ENCODE assay signal across 1 cellular context in the genomic region with DNA sequence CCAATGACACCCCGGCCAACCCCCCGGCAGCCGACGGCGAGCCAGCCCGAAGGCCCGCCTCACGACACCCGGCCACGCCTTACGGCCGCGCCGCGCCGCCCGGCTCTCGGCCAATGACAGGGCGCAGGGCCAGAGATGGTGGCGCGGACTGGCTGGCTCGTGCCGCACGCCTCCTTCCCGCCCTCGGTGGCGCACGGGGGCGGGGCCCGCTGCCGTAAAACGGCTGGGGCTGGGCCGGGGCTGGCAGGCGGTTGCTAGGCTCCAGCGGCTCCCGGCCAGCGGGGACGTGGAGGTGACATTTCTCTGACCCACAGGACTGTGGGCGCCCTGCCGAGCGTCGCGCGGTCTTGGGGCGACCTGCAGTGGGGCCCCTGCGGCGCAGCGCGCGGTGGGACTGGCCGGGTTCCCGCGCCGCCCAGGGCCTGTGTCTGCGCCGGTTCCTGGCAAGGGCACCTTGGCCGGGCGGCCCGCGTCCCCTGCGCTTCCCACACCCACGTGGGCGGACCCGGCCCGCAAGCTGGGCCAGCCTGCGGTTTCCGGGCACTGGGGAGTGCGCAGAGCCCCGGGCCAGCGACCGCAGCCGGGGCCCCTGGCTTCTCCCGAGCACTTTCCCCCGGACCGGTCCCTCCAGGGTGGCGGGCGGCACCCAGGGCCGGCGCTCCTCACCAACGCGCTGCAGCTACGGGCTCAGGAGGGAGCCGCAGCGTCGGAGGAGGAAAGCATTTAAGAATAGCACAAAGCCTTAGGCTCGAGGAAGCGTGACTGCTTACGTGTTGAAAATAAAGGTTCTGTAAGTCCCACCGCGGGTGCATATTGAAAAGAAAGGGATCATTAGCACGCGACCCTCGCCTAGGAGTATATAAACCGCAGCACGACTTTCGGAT.
TF ChIP-seq lines count a peak whose summit lies in the region.

Gene MPC1 (minus strand): TSS at position 8 of the 884 bp plus-strand sequence. CDS start 64 bp downstream, outside the sequence.

TF ChIP-seq in HepG2, 621 proteins besides CTCF, POLR2A, EP300 and RAD21 (continued from another document and continues in another):
- TF ChIP-seq, protein P1, sequence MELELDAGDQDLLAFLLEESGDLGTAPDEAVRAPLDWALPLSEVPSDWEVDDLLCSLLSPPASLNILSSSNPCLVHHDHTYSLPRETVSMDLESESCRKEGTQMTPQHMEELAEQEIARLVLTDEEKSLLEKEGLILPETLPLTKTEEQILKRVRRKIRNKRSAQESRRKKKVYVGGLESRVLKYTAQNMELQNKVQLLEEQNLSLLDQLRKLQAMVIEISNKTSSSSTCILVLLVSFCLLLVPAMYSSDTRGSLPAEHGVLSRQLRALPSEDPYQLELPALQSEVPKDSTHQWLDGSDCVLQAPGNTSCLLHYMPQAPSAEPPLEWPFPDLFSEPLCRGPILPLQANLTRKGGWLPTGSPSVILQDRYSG (CRISPR knock-in tag; IDR thresholded peaks at IDR 0.05): peak; percentile 76; the same call in 1 of the 2 replicates
- TF ChIP-seq ZNF510 (CRISPR knock-in tag; IDR thresholded peaks at IDR 0.05; ENCODE audit: low read depth) (no peak), TMF1 (CRISPR knock-in tag; IDR thresholded peaks at IDR 0.05; ENCODE audit: low read depth) (peak; percentile 62), SNRNP70 (IDR thresholded peaks at IDR 0.05; ENCODE audit: low read depth, low read length) (no peak), ZBTB20 (CRISPR knock-in tag; IDR thresholded peaks at IDR 0.05; ENCODE audit: borderline replicate concordance, low read depth) (no peak), ZNF225 (CRISPR knock-in tag; IDR thresholded peaks at IDR 0.05) (peak; percentile 50; the same call in 1 of the 2 replicates), SPEN (CRISPR knock-in tag; IDR thresholded peaks at IDR 0.05; ENCODE audit: low read depth) (peak; percentile 94), LCORL (IDR thresholded peaks at IDR 0.05) (no peak), LCORL (CRISPR knock-in tag; IDR thresholded peaks at IDR 0.05) (0 out of 2 replicates have a peak, but pooled peaks have one; percentile 16), FOXO1 (CRISPR knock-in tag; IDR thresholded peaks at IDR 0.05) (peak; percentile 37; the same call in 1 of the 2 replicates), ZBTB46 (CRISPR knock-in tag; IDR thresholded peaks at IDR 0.05; ENCODE audit: borderline replicate concordance) (no peak; the same call in 1 of the 2 replicates), THYN1 (CRISPR knock-in tag; IDR thresholded peaks at IDR 0.05; ENCODE audit: borderline replicate concordance, low read depth) (no peak), YEATS4 (CRISPR knock-in tag; IDR thresholded peaks at IDR 0.05; ENCODE audit: borderline replicate concordance) (peak; percentile 99), SOX13 (IDR thresholded peaks at IDR 0.05) (no peak; the same call in 1 of the 2 replicates), SOX13 (CRISPR knock-in tag; conservative IDR thresholded peaks at IDR 0.05 in 1 of 2, IDR thresholded peaks at IDR 0.05 in 1 of 2) (no peak), PCBP1 (IDR thresholded peaks at IDR 0.05; ENCODE audit: borderline replicate concordance, low read depth, low read length) (no peak), ZSCAN20 (CRISPR knock-in tag; IDR thresholded peaks at IDR 0.05; ENCODE audit: borderline replicate concordance) (peak; percentile 79), NCOA2 (CRISPR knock-in tag; IDR thresholded peaks at IDR 0.05) (no peak), ZNF263 (CRISPR knock-in tag; IDR thresholded peaks at IDR 0.05) (peak; percentile 53), ZNF790 (CRISPR knock-in tag; IDR thresholded peaks at IDR 0.05; ENCODE audit: borderline replicate concordance) (no peak), HNF4G (IDR thresholded peaks at IDR 0.05; ENCODE audit: borderline replicate concordance, low read depth, low read length) (no peak; the same call in 1 of the 2 replicates), HNF4G (CRISPR knock-in tag; IDR thresholded peaks at IDR 0.05; ENCODE audit: borderline replicate concordance, low read depth) (peak; percentile 83), ZGPAT (CRISPR knock-in tag; IDR thresholded peaks at IDR 0.05) (peak; percentile 63), NR2F2 (IDR thresholded peaks at IDR 0.05; ENCODE audit: borderline replicate concordance, low read depth) (0 out of 2 replicates have a peak, but pooled peaks have one; percentile 16), ZNF180 (CRISPR knock-in tag; IDR thresholded peaks at IDR 0.05; ENCODE audit: borderline replicate concordance, low read depth) (no peak), HMGXB4 (CRISPR knock-in tag; IDR thresholded peaks at IDR 0.05; ENCODE audit: borderline replicate concordance in 1 of 2, low read depth in 1 of 2) (peak in 1 of 2 experiments; percentile 83; a peak in 3 of 4 replicates), NCOA1 (CRISPR knock-in tag; IDR thresholded peaks at IDR 0.05) (no peak), TAF15 (IDR thresholded peaks at IDR 0.05; ENCODE audit: low read depth, low read length, poor library complexity, severe bottlenecking) (peak; percentile 66), NR2F6 (IDR thresholded peaks at IDR 0.05) (no peak), NR2F6 (CRISPR knock-in tag; IDR thresholded peaks at IDR 0.05) (0 out of 2 replicates have a peak, but pooled peaks have one; percentile 26), HHEX (CRISPR knock-in tag; IDR thresholded peaks at IDR 0.05) (no peak), HDAC6 (IDR thresholded peaks at IDR 0.05; ENCODE audit: low read depth, low read length) (no peak), SIN3B (IDR thresholded peaks at IDR 0.05; ENCODE audit: low read length) (peak; percentile 51; the same call in 1 of the 2 replicates), NR2C2 (CRISPR knock-in tag; IDR thresholded peaks at IDR 0.05; ENCODE audit: borderline replicate concordance) (peak; percentile 61; the same call in 1 of the 2 replicates), SMARCC2 (IDR thresholded peaks at IDR 0.05) (no peak), KLF9 (CRISPR knock-in tag; IDR thresholded peaks at IDR 0.05; ENCODE audit: low read depth) (0 out of 2 replicates have a peak, but pooled peaks have one; percentile 80), ZNF292 (CRISPR knock-in tag; IDR thresholded peaks at IDR 0.05; ENCODE audit: borderline replicate concordance, low read depth) (no peak), SAP130 (CRISPR knock-in tag; IDR thresholded peaks at IDR 0.05; ENCODE audit: low read depth) (peak; percentile 99), SALL1 (CRISPR knock-in tag; IDR thresholded peaks at IDR 0.05) (peak; percentile 89), ONECUT2 (CRISPR knock-in tag; IDR thresholded peaks at IDR 0.05) (no peak), NFKBIZ (CRISPR knock-in tag; IDR thresholded peaks at IDR 0.05) (no peak), SP5 (CRISPR knock-in tag; IDR thresholded peaks at IDR 0.05; ENCODE audit: borderline replicate concordance, low read depth) (peak; percentile 84), RNF2 (conservative IDR thresholded peaks at IDR 0.05; ENCODE audit: low read depth) (0 out of 2 replicates have a peak, but pooled peaks have one; percentile 48), AHR (CRISPR knock-in tag; IDR thresholded peaks at IDR 0.05) (no peak; the same call in 1 of the 2 replicates)
- TF ChIP-seq, protein P2, sequence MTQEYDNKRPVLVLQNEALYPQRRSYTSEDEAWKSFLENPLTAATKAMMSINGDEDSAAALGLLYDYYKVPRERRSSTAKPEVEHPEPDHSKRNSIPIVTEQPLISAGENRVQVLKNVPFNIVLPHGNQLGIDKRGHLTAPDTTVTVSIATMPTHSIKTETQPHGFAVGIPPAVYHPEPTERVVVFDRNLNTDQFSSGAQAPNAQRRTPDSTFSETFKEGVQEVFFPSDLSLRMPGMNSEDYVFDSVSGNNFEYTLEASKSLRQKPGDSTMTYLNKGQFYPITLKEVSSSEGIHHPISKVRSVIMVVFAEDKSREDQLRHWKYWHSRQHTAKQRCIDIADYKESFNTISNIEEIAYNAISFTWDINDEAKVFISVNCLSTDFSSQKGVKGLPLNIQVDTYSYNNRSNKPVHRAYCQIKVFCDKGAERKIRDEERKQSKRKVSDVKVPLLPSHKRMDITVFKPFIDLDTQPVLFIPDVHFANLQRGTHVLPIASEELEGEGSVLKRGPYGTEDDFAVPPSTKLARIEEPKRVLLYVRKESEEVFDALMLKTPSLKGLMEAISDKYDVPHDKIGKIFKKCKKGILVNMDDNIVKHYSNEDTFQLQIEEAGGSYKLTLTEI (CRISPR knock-in tag; conservative IDR thresholded peaks at IDR 0.05): no peak
- TF ChIP-seq, protein P3, sequence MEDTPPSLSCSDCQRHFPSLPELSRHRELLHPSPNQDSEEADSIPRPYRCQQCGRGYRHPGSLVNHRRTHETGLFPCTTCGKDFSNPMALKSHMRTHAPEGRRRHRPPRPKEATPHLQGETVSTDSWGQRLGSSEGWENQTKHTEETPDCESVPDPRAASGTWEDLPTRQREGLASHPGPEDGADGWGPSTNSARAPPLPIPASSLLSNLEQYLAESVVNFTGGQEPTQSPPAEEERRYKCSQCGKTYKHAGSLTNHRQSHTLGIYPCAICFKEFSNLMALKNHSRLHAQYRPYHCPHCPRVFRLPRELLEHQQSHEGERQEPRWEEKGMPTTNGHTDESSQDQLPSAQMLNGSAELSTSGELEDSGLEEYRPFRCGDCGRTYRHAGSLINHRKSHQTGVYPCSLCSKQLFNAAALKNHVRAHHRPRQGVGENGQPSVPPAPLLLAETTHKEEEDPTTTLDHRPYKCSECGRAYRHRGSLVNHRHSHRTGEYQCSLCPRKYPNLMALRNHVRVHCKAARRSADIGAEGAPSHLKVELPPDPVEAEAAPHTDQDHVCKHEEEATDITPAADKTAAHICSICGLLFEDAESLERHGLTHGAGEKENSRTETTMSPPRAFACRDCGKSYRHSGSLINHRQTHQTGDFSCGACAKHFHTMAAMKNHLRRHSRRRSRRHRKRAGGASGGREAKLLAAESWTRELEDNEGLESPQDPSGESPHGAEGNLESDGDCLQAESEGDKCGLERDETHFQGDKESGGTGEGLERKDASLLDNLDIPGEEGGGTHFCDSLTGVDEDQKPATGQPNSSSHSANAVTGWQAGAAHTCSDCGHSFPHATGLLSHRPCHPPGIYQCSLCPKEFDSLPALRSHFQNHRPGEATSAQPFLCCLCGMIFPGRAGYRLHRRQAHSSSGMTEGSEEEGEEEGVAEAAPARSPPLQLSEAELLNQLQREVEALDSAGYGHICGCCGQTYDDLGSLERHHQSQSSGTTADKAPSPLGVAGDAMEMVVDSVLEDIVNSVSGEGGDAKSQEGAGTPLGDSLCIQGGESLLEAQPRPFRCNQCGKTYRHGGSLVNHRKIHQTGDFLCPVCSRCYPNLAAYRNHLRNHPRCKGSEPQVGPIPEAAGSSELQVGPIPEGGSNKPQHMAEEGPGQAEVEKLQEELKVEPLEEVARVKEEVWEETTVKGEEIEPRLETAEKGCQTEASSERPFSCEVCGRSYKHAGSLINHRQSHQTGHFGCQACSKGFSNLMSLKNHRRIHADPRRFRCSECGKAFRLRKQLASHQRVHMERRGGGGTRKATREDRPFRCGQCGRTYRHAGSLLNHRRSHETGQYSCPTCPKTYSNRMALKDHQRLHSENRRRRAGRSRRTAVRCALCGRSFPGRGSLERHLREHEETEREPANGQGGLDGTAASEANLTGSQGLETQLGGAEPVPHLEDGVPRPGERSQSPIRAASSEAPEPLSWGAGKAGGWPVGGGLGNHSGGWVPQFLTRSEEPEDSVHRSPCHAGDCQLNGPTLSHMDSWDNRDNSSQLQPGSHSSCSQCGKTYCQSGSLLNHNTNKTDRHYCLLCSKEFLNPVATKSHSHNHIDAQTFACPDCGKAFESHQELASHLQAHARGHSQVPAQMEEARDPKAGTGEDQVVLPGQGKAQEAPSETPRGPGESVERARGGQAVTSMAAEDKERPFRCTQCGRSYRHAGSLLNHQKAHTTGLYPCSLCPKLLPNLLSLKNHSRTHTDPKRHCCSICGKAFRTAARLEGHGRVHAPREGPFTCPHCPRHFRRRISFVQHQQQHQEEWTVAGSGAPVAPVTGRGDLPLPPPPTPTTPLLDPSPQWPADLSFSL (CRISPR knock-in tag; IDR thresholded peaks at IDR 0.05): no peak
